In genomic region chr19:23394481-23394880, GRCh38 we compare ENCODE assay signal across 8 cellular contexts. TPM values are rescaled to one million over a fixed set of nuclear protein-coding genes. Genes with fewer than 3 reads are reported as not detected.
DNase-seq lines count a peak whose midpoint lies in the region; ATAC-seq and TF ChIP-seq lines count a peak whose summit lies in the region.
"Not testable (repeated sequence)": the region's sequence is repeated elsewhere in the genome, so short reads cannot be mapped to it uniquely, and the experiment has no call there.

No MANE protein-coding gene starts in this region.

- H3K36me3 ChIP-seq in A673 (ENCODE audit: insufficient read depth, low read length, poor library complexity, severe bottlenecking); cardiac muscle cell; mucosa of descending colon (ENCODE audit: low read depth): not testable (repeated sequence)
- H3K36me3 ChIP-seq in HAP-1 (replicated peaks): peaks cover 24% of the 10 kb centered on the region

- H3K4me1 ChIP-seq in A673 (ENCODE audit: insufficient read depth, low read length, poor library complexity, severe bottlenecking); HAP-1: not testable (repeated sequence)
- H3K4me1 ChIP-seq in cardiac muscle cell (ENCODE audit: low read depth) (peaks cover 17% of the 10 kb centered on the region), mucosa of descending colon (ENCODE audit: low read depth) (peaks cover 42% of the 10 kb centered on the region)

- POLR2A ChIA-PET in A673 (lab: Charles Lee; ENCODE audit: low non-redundant PET): not testable (repeated sequence)

- peaks cover 24% of the 10 kb centered on the region for H3K9me3 ChIP-seq in A673 (ENCODE audit: low read depth, low read length, poor library complexity, severe bottlenecking)
- H3K9me3 ChIP-seq in HAP-1; cardiac muscle cell (ENCODE audit: low read depth); mucosa of descending colon: not testable (repeated sequence)

- peak; percentile 45 for ATAC-seq in mucosa of descending colon

- peak overlapping the region; percentile 85 for H3K27ac ChIP-seq in A673 (ENCODE audit: low read depth, low read length, poor library complexity, severe bottlenecking)
- peak overlapping the region; percentile 94 for H3K27ac ChIP-seq in caudate nucleus (ENCODE audit: low read depth, low read length)
- peak overlapping the region; percentile 99 for H3K27ac ChIP-seq in cardiac muscle cell

- peak overlapping the region; percentile 56 for H3K4me3 ChIP-seq in A673 (ENCODE audit: low read depth, low read length, poor library complexity, severe bottlenecking)
- peak overlapping the region; percentile 82 for H3K4me3 ChIP-seq in HAP-1
- peak overlapping the region; percentile 84 for H3K4me3 ChIP-seq in cardiac muscle cell
- H3K4me3 ChIP-seq in mucosa of descending colon: peak overlapping the region; percentile 74

- in situ Hi-C loops in HAP-1 (cut with MboI; ENCODE audit: low sequenced_read_pairs); SK-MEL-5 (cut with HindIII; ENCODE audit: low pct_unique_long_range_greater_than_20kb, low sequenced_read_pairs): not testable (repeated sequence)

- not testable (repeated sequence) for DNase-seq in A673 (ENCODE audit: low spot score)
- DNase-seq in HAP-1 (ENCODE audit: low spot score in 2 of 2): peak; percentile 12 to 59
- DNase-seq in SK-MEL-5 (ENCODE audit: low read depth, low spot score): peak; percentile 6
- DNase-seq in activated T-cell treated with anti-CD3 and anti-CD28 coated beads, Interleukin-2, amount 50 U/mL, for 1 hour: peak; percentile 51
- peak in 3 of 61 donors; percentile 4 to 10 (median 6) for DNase-seq in caudate nucleus (lab: John Stamatoyannopoulos, UW)
- DNase-seq in cardiac muscle cell (ENCODE audit: low read depth in 1 of 2, low spot score in 1 of 2): peak in 1 of 2 donors; percentile 47
- peak; percentile 62 to 72 (median 67) for DNase-seq in mucosa of descending colon
- peak; percentile 44 for DNase-seq in stimulated activated CD4-positive, alpha-beta T cell treated with anti-CD3 and anti-CD28 coated beads, Interleukin-15, amount 100 ng/mL, for 24 hours

- H3K27me3 ChIP-seq in A673 (replicated peaks; ENCODE audit: insufficient read depth, low read depth, low read length, poor library complexity); HAP-1 (ENCODE audit: low read depth); cardiac muscle cell: not testable (repeated sequence)

- BruUV-seq in A673 (replicated peaks; lab: Mats Ljungman, UMichigan): TSS peak; percentile 32

- TF ChIP-seq CTCF in A673 (conservative IDR thresholded peaks at IDR 0.05; ENCODE audit: low read depth, low read length); cardiac muscle cell (IDR thresholded peaks at IDR 0.05; ENCODE audit: low read depth, low read length); mucosa of descending colon (IDR thresholded peaks at IDR 0.05): not testable (repeated sequence)

- intact Hi-C loops in A673 (cut with micrococcal nuclease; ENCODE audit: unreplicated experiment); mucosa of descending colon (cut with DNase I, micrococcal nuclease): not testable (repeated sequence)

- CTCF ChIA-PET in A673 (lab: Charles Lee): not testable (repeated sequence)

RNA-seq across cellular contexts. Expression of gene ZNF91, which starts 0.8 kb away (rescaled TPM):
- total RNA-seq in A673 (2021) (7.0 and 8.9 TPM in 2 replicates), cardiac muscle cell (52.6 and 78.7 TPM in 2 replicates), mucosa of descending colon (100 to 1,000 TPM in 1 of 3 donors, 10 to 100 TPM in 2; 77.3 to 140 (median 81.8) TPM)
- 13.2 TPM in 2 replicates for total RNA-seq in SK-MEL-5 (2014; rRNA removed; shearing (Covaris generic))
- polyA plus RNA-seq in SK-MEL-5 (2015; cell fraction: cytosol; rRNA removed): 5.7 and 8.9 TPM in 2 replicates
- 16.3 and 21.2 TPM in 2 replicates for polyA plus RNA-seq in SK-MEL-5 (2015; cell fraction: nucleus; rRNA removed)
- 30.1 and 49.5 TPM in 2 replicates for polyA plus RNA-seq in cardiac muscle cell
